2 cellular contexts compared by ENCODE assay signal in genomic region chr1:19350566-19350965, GRCh38.
TF ChIP-seq lines count a peak whose summit lies in the region.

No MANE protein-coding gene starts in this region.

TF ChIP-seq in HEK293, 187 proteins besides CTCF, POLR2A, EP300 and RAD21:
- TF ChIP-seq ZNF121 (tag by site-specific recombination; IDR thresholded peaks at IDR 0.05) (peak; percentile 75), ZNF16 (tag by site-specific recombination; IDR thresholded peaks at IDR 0.05; ENCODE audit: low read depth) (no peak), ZNF112 (tag by site-specific recombination; IDR thresholded peaks at IDR 0.05) (no peak)

TF ChIP-seq in K562, 482 proteins besides CTCF, POLR2A, EP300 and RAD21 (continued from another document):
- TF ChIP-seq ATF6 (CRISPR knock-in tag; IDR thresholded peaks at IDR 0.05): no peak
